In the genomic region with DNA sequence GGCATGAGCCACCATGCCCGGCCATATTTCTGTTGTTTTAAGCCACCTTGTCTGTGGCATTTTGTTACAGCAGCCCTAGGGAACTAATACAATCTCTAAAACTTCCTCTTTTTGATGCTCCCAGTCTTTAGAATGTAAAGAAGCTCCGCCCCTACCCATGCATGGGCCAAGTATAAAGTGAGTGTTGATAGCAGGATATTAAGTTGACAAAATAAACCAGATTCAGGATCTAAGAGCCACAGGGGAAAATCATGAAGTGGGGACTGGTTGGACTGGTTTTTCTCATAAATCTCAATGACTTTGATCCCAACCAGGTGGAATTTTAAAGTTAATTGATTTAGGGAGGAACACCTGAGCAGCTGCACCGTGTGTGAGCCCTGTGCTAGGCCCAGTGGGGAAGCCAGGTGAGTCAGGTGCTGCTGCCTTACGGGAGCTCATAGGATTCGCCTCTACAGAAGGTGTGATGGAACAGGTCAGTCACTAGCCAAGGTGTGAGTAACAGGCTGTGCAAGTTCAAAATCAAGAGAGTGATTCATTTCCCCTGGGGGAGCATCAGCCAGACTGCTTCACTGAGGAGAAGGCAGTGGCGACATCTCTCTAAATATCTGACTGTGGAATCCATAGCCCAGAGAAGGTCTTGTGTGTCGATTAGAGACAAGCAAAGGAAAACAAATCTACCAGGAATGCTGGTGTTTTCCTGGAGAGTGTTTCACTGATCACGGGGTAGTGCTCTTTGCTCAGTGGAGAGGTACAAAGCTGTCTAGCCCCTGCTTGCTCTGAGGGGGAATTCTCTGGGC, we compare ENCODE assay signal across 9 cellular contexts. TPM values are rescaled to one million over a fixed set of nuclear protein-coding genes. Genes with fewer than 3 reads are reported as not detected.
DNase-seq lines count a peak whose midpoint lies in the region; ATAC-seq, FAIRE-seq and TF ChIP-seq lines count a peak whose summit lies in the region.
"Had no signal": no experiment of that assay in that cellular context is flagged by ENCODE, and none has a peak within 500 bp of the region (broad histone marks: within the 10 kb centered on the region; RNA-seq: fewer than 3 reads in every experiment).

No MANE protein-coding gene starts in this region.

- H3K27me3 ChIP-seq in HepG2 (ENCODE audit: control insufficient read depth in 1 of 2, insufficient read depth in 2 of 2, low read length in 2 of 2) = no peaks in the 10 kb centered on the region
- H3K27me3 ChIP-seq in right lobe of liver = no peaks in the 10 kb centered on the region
- H3K27me3 ChIP-seq in foreskin keratinocyte = no peaks in the 10 kb centered on the region
- H3K27me3 ChIP-seq in upper lobe of right lung = no peaks in the 10 kb centered on the region

- POLR2A ChIA-PET in HepG2 (lab: Yijun Ruan, JAX) = interaction anchor here (1.1 kb wide), 2 partner anchors 12 to 48 kb away, joined by 3 to 5 read pairs; no protein-coding TSS in a partner anchor

- TF ChIP-seq EP300 in HepG2 (IDR thresholded peaks at IDR 0.05; ENCODE audit: low read depth in 2 of 2, low read length in 2 of 2) (no peak), HepG2 (CRISPR knock-in tag; IDR thresholded peaks at IDR 0.05; ENCODE audit: borderline replicate concordance) (no peak)

- peak overlapping the region; percentile 13 for H3K4me2 ChIP-seq in HepG2 (ENCODE audit: low read depth, low read length)

- DNase-seq in HepG2 (ENCODE audit: low spot score) (peak; percentile 58), right lobe of liver (no peak), RKO (ENCODE audit: low spot score) (peak; percentile 15), foreskin keratinocyte (peak; percentile 95 to 98), upper lobe of right lung (no peak)
- no peak for DNase-seq in activated CD4-positive, alpha-beta T cell treated with anti-CD3 and anti-CD28 coated beads, Interleukin-2, amount 50 U/mL, for 4 hours
- DNase-seq: WERI-Rb-1 had no signal

- peaks cover 22% of the 10 kb centered on the region for H3K79me2 ChIP-seq in HepG2 (ENCODE audit: insufficient read depth, low read length)

- FAIRE-seq in HepG2 (lab: Jason Lieb, UNC) = no peak

- TF ChIP-seq CTCF in HepG2 (CRISPR knock-in tag; IDR thresholded peaks at IDR 0.05) (no peak), right lobe of liver (IDR thresholded peaks at IDR 0.05) (no peak), foreskin keratinocyte (conservative IDR thresholded peaks at IDR 0.05) (peak; percentile 6), upper lobe of right lung (IDR thresholded peaks at IDR 0.05) (no peak)

- no TSS peak for BruUV-seq in HepG2 (replicated peaks; lab: Mats Ljungman, UMichigan)

- CTCF ChIA-PET in HepG2 (lab: Yijun Ruan, JAX; ENCODE audit: low intra/inter-chr PET ratio, low total read pairs) = no interaction called here

- peaks cover 60% of the 10 kb centered on the region for H3K4me1 ChIP-seq in HepG2 (ENCODE audit: insufficient read depth, low read length)
- peaks cover 0 to 8% (median 2%) of the 10 kb centered on the region in 4 donors for H3K4me1 ChIP-seq in right lobe of liver
- peaks cover 7% of the 10 kb centered on the region for H3K4me1 ChIP-seq in foreskin keratinocyte
- H3K4me1 ChIP-seq in upper lobe of right lung = peaks cover 3% of the 10 kb centered on the region

- ATAC-seq in HepG2 (no peak), right lobe of liver (no peak), foreskin keratinocyte (peak; percentile 95), upper lobe of right lung (peak; percentile 34), HG02759 (IDR thresholded peaks at IDR 0.05; ENCODE audit: unreplicated experiment) (no peak), GM21526 (IDR thresholded peaks at IDR 0.05; ENCODE audit: low FRiP score, unreplicated experiment) (no peak)

- TF ChIP-seq RAD21 in HepG2 (CRISPR knock-in tag; IDR thresholded peaks at IDR 0.05) = no peak

- H3K27ac ChIP-seq in HepG2 (ENCODE audit: extremely low read length, insufficient read depth, low read length) (peak overlapping the region; percentile 28), right lobe of liver (no peak overlapping the region), foreskin keratinocyte (no peak overlapping the region), upper lobe of right lung (no peak overlapping the region)
- H3K27ac ChIP-seq: WERI-Rb-1 had no signal

- no peak overlapping the region for H2AFZ ChIP-seq in HepG2 (ENCODE audit: low read length)

- H4K20me1 ChIP-seq in HepG2 (ENCODE audit: insufficient read depth, low read length) = no peaks in the 10 kb centered on the region

- TF ChIP-seq POLR2A in HepG2 (IDR thresholded peaks at IDR 0.05; ENCODE audit: insufficient read depth in 1 of 2, low read depth in 2 of 2, low read length in 2 of 2) (no peak), right lobe of liver (IDR thresholded peaks at IDR 0.05) (no peak)

- no peak overlapping the region for H3K9ac ChIP-seq in HepG2 (ENCODE audit: insufficient read depth, low read depth, low read length)

- intact Hi-C loops in HepG2 (cut with micrococcal nuclease; ENCODE audit: unreplicated experiment) (no loop called here), right lobe of liver (cut with DNase I) (loop anchor here in 1 of 2 donors (5.0 kb wide), 1 partner anchor 52 kb away; no protein-coding TSS in a partner anchor), upper lobe of right lung (cut with DNase I) (no loop called here)

- 68% methylated on average over 8 of the region's 8 CpGs for WGBS in HepG2 (ENCODE audit: low lambda C conversion rate)
- WGBS in right lobe of liver (ENCODE audit: insufficient coverage, low coverage, low lambda C conversion rate, missing lambda C conversion rate) = 72% methylated on average over 5 of the region's 8 CpGs

- H3K9me3 ChIP-seq in HepG2 (ENCODE audit: low read length) = no peaks in the 10 kb centered on the region
- no peaks in the 10 kb centered on the region for H3K9me3 ChIP-seq in right lobe of liver
- H3K9me3 ChIP-seq in upper lobe of right lung = no peaks in the 10 kb centered on the region

- H3K36me3 ChIP-seq in HepG2 (replicated peaks in 1 of 2; ENCODE audit: control insufficient read depth in 1 of 2, insufficient read depth in 2 of 2, low read length in 2 of 2) (peaks cover 0 to 4% of the 10 kb centered on the region in 2 experiments; a peak in 1 of 5 replicates), right lobe of liver (no peaks in the 10 kb centered on the region), upper lobe of right lung (no peaks in the 10 kb centered on the region)
- H3K36me3 ChIP-seq: WERI-Rb-1 had no signal

- in situ Hi-C loops in HepG2 (cut with HindIII; ENCODE audit: extremely low pct_ligation_motif_present, low pct_unique_long_range_greater_than_20kb) = loop anchor here (5.0 to 10.0 kb wide), 2 partner anchors 47 to 425 kb away; no protein-coding TSS in a partner anchor

- H3K4me3 ChIP-seq in HepG2 (replicated peaks in 1 of 3; ENCODE audit: insufficient read depth in 1 of 3, low read depth in 2 of 3, low read length in 3 of 3) = no peak overlapping the region
- H3K4me3 ChIP-seq in right lobe of liver = no peak overlapping the region
- H3K4me3 ChIP-seq in upper lobe of right lung = no peak overlapping the region

TF ChIP-seq in HepG2, 621 proteins besides CTCF, POLR2A, EP300 and RAD21 (continues in another document):
- peak; percentile 50 for TF ChIP-seq FOSL2 (CRISPR knock-in tag; IDR thresholded peaks at IDR 0.05)
- TF ChIP-seq ONECUT2 (CRISPR knock-in tag; IDR thresholded peaks at IDR 0.05) = no peak
- TF ChIP-seq SOX13 (IDR thresholded peaks at IDR 0.05) = no peak
- peak in 1 of 2 experiments; percentile 33; a peak in 1 of 4 replicates for TF ChIP-seq SOX13 (CRISPR knock-in tag; conservative IDR thresholded peaks at IDR 0.05 in 1 of 2, IDR thresholded peaks at IDR 0.05 in 1 of 2)
- TF ChIP-seq, protein P1, sequence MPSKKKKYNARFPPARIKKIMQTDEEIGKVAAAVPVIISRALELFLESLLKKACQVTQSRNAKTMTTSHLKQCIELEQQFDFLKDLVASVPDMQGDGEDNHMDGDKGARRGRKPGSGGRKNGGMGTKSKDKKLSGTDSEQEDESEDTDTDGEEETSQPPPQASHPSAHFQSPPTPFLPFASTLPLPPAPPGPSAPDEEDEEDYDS (CRISPR knock-in tag; IDR thresholded peaks at IDR 0.05) = 0 out of 2 replicates have a peak, but pooled peaks have one; percentile 23
- no peak for TF ChIP-seq ZNF879 (CRISPR knock-in tag; IDR thresholded peaks at IDR 0.05)
- TF ChIP-seq RFX1 (IDR thresholded peaks at IDR 0.05) = no peak
- TF ChIP-seq ZNF12 (CRISPR knock-in tag; IDR thresholded peaks at IDR 0.05) = peak; percentile 92
- TF ChIP-seq MEIS2 (CRISPR knock-in tag; IDR thresholded peaks at IDR 0.05) = peak; percentile 22; the same call in 1 of the 2 replicates
- TF ChIP-seq HOXA3 (CRISPR knock-in tag; IDR thresholded peaks at IDR 0.05) = no peak
- 0 out of 2 replicates have a peak, but pooled peaks have one; percentile 32 for TF ChIP-seq SOX5 (CRISPR knock-in tag; IDR thresholded peaks at IDR 0.05; ENCODE audit: borderline replicate concordance)
- no peak for TF ChIP-seq ERF (CRISPR knock-in tag; IDR thresholded peaks at IDR 0.05)

RNA-seq across cellular contexts. Expression of a gene that starts 29.2 kb away (rescaled TPM):
- total RNA-seq in HepG2 (2016; rRNA removed; fragmentation: Illumina TruSeq; extraction: Trizol) (86.5 and 161 TPM in 2 replicates), right lobe of liver (1 to 10 TPM in 5 of 6 experiments, under 1 TPM in 1; 0.55 to 2.4 (median 1.6) TPM), foreskin keratinocyte (24.0 and 27.8 TPM in 2 replicates), upper lobe of right lung (119 TPM)
- 35.3 and 38.4 TPM in 2 replicates for total RNA-seq in HepG2 (2016; cell fraction: cytosol; rRNA removed; fragmentation: Illumina TruSeq; extraction: Trizol; ENCODE audit: low read depth)
- total RNA-seq in HepG2 (2016; cell fraction: insoluble cytoplasmic fraction; rRNA removed; fragmentation: Illumina TruSeq; extraction: Trizol) = 81.2 and 157 TPM in 2 replicates
- 43.3 and 50.6 TPM in 2 replicates for total RNA-seq in HepG2 (2016; cell fraction: membrane; rRNA removed; fragmentation: Illumina TruSeq; extraction: Trizol)
- total RNA-seq in HepG2 (2016; cell fraction: nucleus; rRNA removed; fragmentation: Illumina TruSeq; extraction: Trizol) = 148 and 175 TPM in 2 replicates
- polyA plus RNA-seq in HepG2 (2011; rRNA removed) (54.5 and 71.1 TPM in 2 replicates), foreskin keratinocyte (18.1 and 24.3 TPM in 2 replicates)
- polyA plus RNA-seq in HepG2 (2011; cell fraction: cytosol; rRNA removed) = 40.5 and 55.7 TPM in 2 replicates
- polyA plus RNA-seq in HepG2 (2011; cell fraction: nucleus; rRNA removed) = 23.7 and 32.0 TPM in 2 replicates
- polyA plus RNA-seq in HepG2 (2012) = 133 and 185 TPM in 2 replicates
- 40.3 and 47.3 TPM in 2 replicates for polyA plus RNA-seq in HepG2 (2016; cell fraction: cytosol; fragmentation: Illumina TruSeq; extraction: Trizol; ENCODE audit: low read depth)
- polyA plus RNA-seq in HepG2 (2016; cell fraction: insoluble cytoplasmic fraction; fragmentation: Illumina TruSeq; extraction: Trizol; ENCODE audit: low read depth) = 110 and 111 TPM in 2 replicates
- 43.9 and 48.4 TPM in 2 replicates for polyA plus RNA-seq in HepG2 (2016; cell fraction: membrane; fragmentation: Illumina TruSeq; extraction: Trizol; ENCODE audit: low read depth)
- polyA plus RNA-seq in HepG2 (2016; cell fraction: nucleus; fragmentation: Illumina TruSeq; extraction: Trizol; ENCODE audit: insufficient read depth, low read depth) = 287 and 318 TPM in 2 replicates
- 0.61 and 14.8 TPM in 2 replicates for polyA minus RNA-seq in HepG2 (2011; rRNA and poly(A)+ RNA removed; ENCODE audit: low replicate concordance)
- polyA minus RNA-seq in HepG2 (2011; cell fraction: cytosol; rRNA and poly(A)+ RNA removed) = 51.5 and 59.4 TPM in 2 replicates
- 33.1 and 43.6 TPM in 2 replicates for polyA minus RNA-seq in HepG2 (2011; cell fraction: nucleus; rRNA and poly(A)+ RNA removed)

Comparison
In these comparisons a context has a peak if more than half of its experiments do, and no peak if none do; other contexts are left out.
1. DNase-seq: peak in HepG2 (single experiment), RKO (single experiment) and foreskin keratinocyte (2 of 2); none in right lobe of liver (0 of 3), upper lobe of right lung (single experiment) and activated CD4-positive, alpha-beta T cell treated with anti-CD3 and anti-CD28 coated beads, Interleukin-2, amount 50 U/mL, for 4 hours (0 of 2).
2. ATAC-seq: peak in foreskin keratinocyte (single experiment) and upper lobe of right lung (single experiment); none in HepG2 (single experiment), right lobe of liver (0 of 4), HG02759 (single experiment) and GM21526 (single experiment).